ENCODE assay signal across 1 cellular context in the genomic region with DNA sequence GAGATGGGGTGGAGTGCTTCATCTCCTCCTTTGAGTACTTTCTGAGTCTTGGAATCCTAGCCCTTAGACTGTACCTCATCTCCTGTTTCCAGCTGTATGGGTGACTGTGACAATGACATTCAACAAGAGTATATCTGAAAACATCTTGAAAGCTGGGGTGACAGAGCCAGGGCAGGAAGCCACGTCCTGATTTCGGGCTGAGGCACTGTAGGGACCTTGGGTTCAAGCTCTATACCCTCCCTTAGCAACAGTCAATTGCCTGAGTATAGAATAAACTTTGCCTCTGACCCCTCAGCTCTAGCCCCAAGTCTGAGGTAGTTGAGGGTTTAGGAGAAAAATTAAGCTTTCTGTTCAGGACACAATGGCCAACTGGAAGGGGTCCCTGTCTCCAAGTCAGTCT.
TF ChIP-seq lines count a peak whose summit lies in the region.

No MANE protein-coding gene starts in this region.

TF ChIP-seq in endothelial cell of umbilical vein, 7 proteins besides CTCF, POLR2A, EP300 and RAD21:
- TF ChIP-seq, protein P1, sequence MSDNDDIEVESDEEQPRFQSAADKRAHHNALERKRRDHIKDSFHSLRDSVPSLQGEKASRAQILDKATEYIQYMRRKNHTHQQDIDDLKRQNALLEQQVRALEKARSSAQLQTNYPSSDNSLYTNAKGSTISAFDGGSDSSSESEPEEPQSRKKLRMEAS (IDR thresholded peaks at IDR 0.05; ENCODE audit: insufficient read depth, insufficient read length): no peak
- TF ChIP-seq JUN (IDR thresholded peaks at IDR 0.05; ENCODE audit: borderline replicate concordance, insufficient read depth, insufficient read length, low read depth) (no peak), GATA2 (IDR thresholded peaks at IDR 0.05; ENCODE audit: insufficient read depth, insufficient read length, low read depth, low read length) (no peak), FOS (IDR thresholded peaks at IDR 0.05; ENCODE audit: borderline replicate concordance, insufficient read depth, low read length) (no peak), EZH2 (IDR thresholded peaks at IDR 0.05; ENCODE audit: borderline replicate concordance, low read depth, low read length, severe bottlenecking) (peak; percentile 51), POLR2AphosphoS5 (IDR thresholded peaks at IDR 0.05; ENCODE audit: insufficient read depth, low read depth, low read length) (no peak), MYC (IDR thresholded peaks at IDR 0.05; ENCODE audit: low read depth, low read length) (no peak)
TF ChIP-seq in endothelial cell of umbilical vein: peak in this region for 1.
